Comparison of ENCODE assay signal across 1 cellular context in genomic region chr6:109442393-109442924, GRCh38.
TF ChIP-seq lines count a peak whose summit lies in the region.

No MANE protein-coding gene starts in this region.

TF ChIP-seq in endothelial cell of umbilical vein, 7 proteins besides CTCF, POLR2A, EP300 and RAD21:
- TF ChIP-seq MYC (IDR thresholded peaks at IDR 0.05; ENCODE audit: low read depth, low read length) (no peak), POLR2AphosphoS5 (IDR thresholded peaks at IDR 0.05; ENCODE audit: insufficient read depth, low read depth, low read length) (peak; percentile 26), JUN (IDR thresholded peaks at IDR 0.05; ENCODE audit: borderline replicate concordance, insufficient read depth, insufficient read length, low read depth) (no peak), FOS (IDR thresholded peaks at IDR 0.05; ENCODE audit: borderline replicate concordance, insufficient read depth, low read length) (no peak)
- TF ChIP-seq, protein P1, sequence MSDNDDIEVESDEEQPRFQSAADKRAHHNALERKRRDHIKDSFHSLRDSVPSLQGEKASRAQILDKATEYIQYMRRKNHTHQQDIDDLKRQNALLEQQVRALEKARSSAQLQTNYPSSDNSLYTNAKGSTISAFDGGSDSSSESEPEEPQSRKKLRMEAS (IDR thresholded peaks at IDR 0.05; ENCODE audit: insufficient read depth, insufficient read length) = no peak
